17 cellular contexts compared by ENCODE assay signal in the genomic region with DNA sequence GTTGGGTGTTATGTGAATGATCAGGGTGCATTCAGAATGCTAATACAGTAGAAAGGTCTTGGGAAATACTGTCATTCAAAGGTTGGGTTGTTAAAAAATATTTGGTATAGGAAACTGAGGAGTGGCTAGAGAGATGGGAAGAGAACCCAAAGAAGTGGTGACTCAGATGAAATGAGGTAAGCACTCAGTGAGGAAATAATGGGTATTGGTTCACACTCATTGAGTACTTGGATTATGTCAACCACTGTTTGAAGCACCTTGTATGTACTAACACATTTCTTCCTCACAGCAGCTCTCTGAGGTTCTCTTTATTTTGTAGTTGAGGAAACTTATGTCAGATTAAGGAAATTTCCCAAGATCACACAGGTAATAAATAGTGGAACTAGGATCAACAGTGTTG. TPM values are rescaled to one million over a fixed set of nuclear protein-coding genes. Genes with fewer than 3 reads are reported as not detected.
DNase-seq lines count a peak whose midpoint lies in the region; FAIRE-seq and TF ChIP-seq lines count a peak whose summit lies in the region.
"Had no signal": no experiment of that assay in that cellular context is flagged by ENCODE, and none has a peak within 500 bp of the region (broad histone marks: within the 10 kb centered on the region; RNA-seq: fewer than 3 reads in every experiment).

No MANE protein-coding gene starts in this region.

- H3K4me3 ChIP-seq in kidney (ENCODE audit: low read length in 2 of 2) = no peak overlapping the region
- H3K4me3 ChIP-seq: ascending aorta, heart right ventricle, uterus had no signal

- DNase-seq in AG08396 (ENCODE audit: low spot score) = peak; percentile 8
- DNase-seq in HCEC 1CT = peak; percentile 55
- peak; percentile 14 for DNase-seq in SKM-1 (lab: John Stamatoyannopoulos, UW; ENCODE audit: unreplicated experiment)
- peak; percentile 40 for DNase-seq in fibroblast of peridontal ligament (ENCODE audit: extremely low read depth)
- no peak for DNase-seq in kidney
- DNase-seq in occipital lobe (lab: John Stamatoyannopoulos, UW) = no peak
- no peak for DNase-seq in NCI-H2171 treated with DMSO at 0.1 percent for 48 hours (lab: John Stamatoyannopoulos, UW)
- no peak for DNase-seq in GM19238 (ENCODE audit: insufficient read length, low spot score)
- DNase-seq: activated CD4-positive, CD25-positive, alpha-beta regulatory T cell treated with anti-CD3 and anti-CD28 coated beads, Interleukin-2, amount 50 U/mL, for 72 hours; activated T-cell treated with anti-CD3 and anti-CD28 coated beads, Interleukin-2, amount 50 U/mL, for 48 hours; DND-41; heart right ventricle; naive B cell; T-helper 1 cell; uterus had no signal

- no peaks in the 10 kb centered on the region for H3K9me3 ChIP-seq in kidney (ENCODE audit: control insufficient read depth in 1 of 2, low read length in 2 of 2)
- H3K9me3 ChIP-seq: ascending aorta, heart right ventricle, uterus had no signal

- no peak overlapping the region for H3K9ac ChIP-seq in kidney (ENCODE audit: low read length in 2 of 2)

- no peaks in the 10 kb centered on the region for H3K36me3 ChIP-seq in kidney (ENCODE audit: control insufficient read depth in 1 of 2, insufficient read depth in 2 of 2, low read length in 2 of 2)
- H3K36me3 ChIP-seq: ascending aorta, uterus had no signal

- FAIRE-seq in kidney (lab: Jason Lieb, UNC) = no peak
- FAIRE-seq: GM12892 had no signal

- no peaks in the 10 kb centered on the region for H3K4me1 ChIP-seq in kidney (ENCODE audit: control insufficient read depth in 1 of 2, insufficient read depth in 1 of 2, low read depth in 1 of 2, low read length in 2 of 2)
- H3K4me1 ChIP-seq: uterus had no signal

- no peak for TF ChIP-seq CTCF in kidney (IDR thresholded peaks at IDR 0.05; ENCODE audit: borderline replicate concordance, extremely low read depth, insufficient read depth)

- intact Hi-C loops in kidney (cut with DNase I) = no loop called here

- no peak overlapping the region for H3K27ac ChIP-seq in kidney (ENCODE audit: low read depth in 2 of 2, low read length in 2 of 2)
- H3K27ac ChIP-seq: ascending aorta, heart right ventricle, uterus had no signal

RNA-seq across cellular contexts. Expression of gene NUDT6, which starts 40.8 kb away (rescaled TPM):
- 10.1 TPM for total RNA-seq in kidney
- 32.4 TPM for polyA plus RNA-seq in kidney (ENCODE audit: insufficient read depth, low read depth, low replicate concordance)
- 6.4 TPM for total RNA-seq in occipital lobe

Comparison
In these comparisons a context has a peak if more than half of its experiments do, and no peak if none do; other contexts are left out.
1. DNase-seq: peak in AG08396 (single experiment), HCEC 1CT (single experiment), SKM-1 (single experiment) and fibroblast of peridontal ligament (single experiment); none in kidney (single experiment), occipital lobe (single experiment), NCI-H2171 treated with DMSO at 0.1 percent for 48 hours (single experiment) and GM19238 (single experiment).